8 cellular contexts compared by ENCODE assay signal in the genomic region with DNA sequence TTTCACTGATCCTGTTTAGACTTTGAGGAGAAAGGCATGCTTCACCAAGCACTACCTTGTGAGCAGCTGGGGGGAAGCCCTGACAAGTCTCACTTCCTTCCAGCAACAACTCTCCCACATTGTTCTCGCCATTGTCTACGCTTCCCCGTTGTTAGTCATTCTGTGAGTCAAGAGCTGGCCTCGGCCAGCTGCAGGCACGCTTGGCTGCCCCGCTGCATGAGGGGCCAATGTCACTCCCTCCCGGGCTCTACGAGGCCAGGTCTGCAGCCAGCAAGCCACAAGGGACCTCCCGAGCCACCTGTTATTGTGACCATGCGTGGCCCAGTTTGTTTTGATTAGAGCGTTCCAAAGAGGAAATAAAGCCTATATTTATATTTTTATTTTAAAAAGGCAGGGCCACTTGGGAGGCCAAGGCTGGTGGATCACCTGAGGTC.
DNase-seq lines count a peak whose midpoint lies in the region; ATAC-seq and TF ChIP-seq lines count a peak whose summit lies in the region.

No MANE protein-coding gene starts in this region.

- WGBS in heart right ventricle, 2 donors: 55 to 69% methylated on average over 11 of the region's 11 CpGs
- 69 to 72% methylated on average over 9 to 11 of the region's 11 CpGs for WGBS in upper lobe of left lung, 2 donors

- H3F3A ChIP-seq in DOHH2 (ENCODE audit: control insufficient read depth, insufficient read depth): peaks cover 10% of the 10 kb centered on the region

- peak in 1 of 4 donors; percentile 41 for TF ChIP-seq EP300 in upper lobe of left lung (IDR thresholded peaks at IDR 0.05)

- DNase-seq in GM19240 (ENCODE audit: insufficient read length, low spot score) (peak; percentile 75), RWPE1 (ENCODE audit: low spot score) (peak; percentile 88), heart right ventricle (peak; percentile 56 to 72), upper lobe of left lung (peak; percentile 62 to 74), COLO829 (ENCODE audit: low spot score) (no peak), AG08395 (ENCODE audit: low spot score) (no peak)

- H3K9me3 ChIP-seq in DOHH2 (ENCODE audit: control insufficient read depth, insufficient read depth, low read length) (peaks cover 11% of the 10 kb centered on the region; the same call in 1 of the 2 replicates), heart right ventricle (peaks cover 0 to 8% (median 0%) of the 10 kb centered on the region in 11 donors), upper lobe of left lung (no peaks in the 10 kb centered on the region)

- H3K9me2 ChIP-seq in DOHH2 (replicated peaks; ENCODE audit: control insufficient read depth, low read length): no peaks in the 10 kb centered on the region

- POLR2A ChIA-PET in RWPE1 (lab: Yijun Ruan, JAX; ENCODE audit: low non-redundant PET): no interaction called here

- 0 out of 2 replicates have a peak, but pooled peaks cover 2% of the 10 kb centered on the region for H3K79me2 ChIP-seq in DOHH2 (ENCODE audit: control insufficient read depth, low read length)

- H3K36me3 ChIP-seq in DOHH2 (ENCODE audit: control insufficient read depth, low read length) (peaks cover 13% of the 10 kb centered on the region), heart right ventricle (no peaks in the 10 kb centered on the region), upper lobe of left lung (no peaks in the 10 kb centered on the region)

- TF ChIP-seq POLR2A in upper lobe of left lung (IDR thresholded peaks at IDR 0.05): no peak

- ATAC-seq in HG03139 (IDR thresholded peaks at IDR 0.05; ENCODE audit: unreplicated experiment) (peak; percentile 97), heart right ventricle (peak; percentile 71 to 91 (median 84)), upper lobe of left lung (ENCODE audit: low FRiP score in 2 of 2) (peak in 1 of 2 donors; percentile 75)

- peak overlapping the region; percentile 58 for H3K4me2 ChIP-seq in DOHH2 (ENCODE audit: low read length)

- TF ChIP-seq CTCF in DOHH2 (IDR thresholded peaks at IDR 0.05; ENCODE audit: low read depth, low read length, poor library complexity, severe bottlenecking) (no peak), RWPE1 (conservative IDR thresholded peaks at IDR 0.05; ENCODE audit: low read depth) (no peak), heart right ventricle (IDR thresholded peaks at IDR 0.05) (no peak), upper lobe of left lung (IDR thresholded peaks at IDR 0.05) (no peak)

- peak overlapping the region; percentile 34 for H3K4me3 ChIP-seq in DOHH2 (ENCODE audit: low read length)
- no peak overlapping the region for H3K4me3 ChIP-seq in heart right ventricle
- H3K4me3 ChIP-seq in upper lobe of left lung: no peak overlapping the region

- H3K27ac ChIP-seq in DOHH2 (ENCODE audit: low read depth, low read length) (peak overlapping the region; percentile 89), RWPE1 (peak overlapping the region; percentile 83), heart right ventricle (peak overlapping the region in 6 of 10 donors; percentile 13 to 70 (median 58)), upper lobe of left lung (no peak overlapping the region)

- H3K27me3 ChIP-seq in DOHH2 (ENCODE audit: control insufficient read depth, low read length) (no peaks in the 10 kb centered on the region), heart right ventricle (no peaks in the 10 kb centered on the region), upper lobe of left lung (no peaks in the 10 kb centered on the region)

- intact Hi-C loops in heart right ventricle (cut with DNase I): loop anchor here in 1 of 10 donors (5.0 to 10.0 kb wide), 2 partner anchors 219 to 373 kb away; partner anchors contain the start of gene FOXO1

- CTCF ChIA-PET in RWPE1 (lab: Yijun Ruan, JAX): no interaction called here

- H3K4me1 ChIP-seq in DOHH2 (ENCODE audit: control insufficient read depth, low read length): peaks cover 89% of the 10 kb centered on the region
- peaks cover 7 to 58% (median 43%) of the 10 kb centered on the region in 9 donors for H3K4me1 ChIP-seq in heart right ventricle
- H3K4me1 ChIP-seq in upper lobe of left lung: peaks cover 12 to 22% (median 17%) of the 10 kb centered on the region in 4 donors

- no peaks in the 10 kb centered on the region for H4K20me1 ChIP-seq in DOHH2 (ENCODE audit: control insufficient read depth, insufficient read depth, low read depth, low read length)

Comparison
In these comparisons a context has a peak if more than half of its experiments do, and no peak if none do; other contexts are left out.
1. H3K27ac ChIP-seq: peak in DOHH2 (single experiment), RWPE1 (single experiment) and heart right ventricle (6 of 10); none in upper lobe of left lung (0 of 4).
2. DNase-seq: peak in GM19240 (single experiment), RWPE1 (single experiment), heart right ventricle (2 of 2) and upper lobe of left lung (2 of 2); none in COLO829 (single experiment) and AG08395 (single experiment).